29 cellular contexts compared by ENCODE assay signal in genomic region chr16:8130197-8130596, GRCh38.
DNase-seq lines count a peak whose midpoint lies in the region; ATAC-seq, FAIRE-seq and TF ChIP-seq lines count a peak whose summit lies in the region.
"Had no signal": no experiment of that assay in that cellular context is flagged by ENCODE, and none has a peak within 500 bp of the region (broad histone marks: within the 10 kb centered on the region; RNA-seq: fewer than 3 reads in every experiment).

No MANE protein-coding gene starts in this region.

- no peak overlapping the region for H3K9ac ChIP-seq in K562 (ENCODE audit: insufficient read depth in 1 of 2, low read depth in 2 of 2, low read length in 2 of 2)
- H3K9ac ChIP-seq: BLaER1; BLaER1 treated with 17β-estradiol and CSF1 and Interleukin-3, amounts not matched to agents 10 nM and 100 nM had no signal

- CTCF ChIA-PET in K562 (lab: Yijun Ruan, JAX; ENCODE audit: low intra/inter-chr PET ratio), result no interaction called here

- in situ Hi-C loops in K562 (cut with MboI), result no loop called here

- no TSS peak for BruUV-seq in K562 (replicated peaks; lab: Mats Ljungman, UMichigan)

- no peaks in the 10 kb centered on the region for H3K79me2 ChIP-seq in K562 (ENCODE audit: control insufficient read depth, insufficient read depth, low read length)

- TF ChIP-seq POLR2A in K562 (conservative IDR thresholded peaks at IDR 0.05) (no peak), prostate gland (IDR thresholded peaks at IDR 0.05) (no peak)

- no peak overlapping the region for H2AFZ ChIP-seq in K562 (ENCODE audit: low read depth, low read length)

- DNase-seq in K562 (ENCODE audit: extremely low read depth in 1 of 4, low spot score in 3 of 4) (peak in 1 of 4 experiments; percentile 57), prostate gland (ENCODE audit: low spot score) (no peak)
- DNase-seq: 8988T; ACHN; AML-193; BE2C; C1 segment of cervical spinal cord; Caco-2; Calu3; CD4-positive, alpha-beta memory T cell; CD4-positive, alpha-beta T cell; CD4-positive, CD25-positive, alpha-beta regulatory T cell; CD8-positive, alpha-beta memory T cell; CD8-positive, alpha-beta T cell; COR-L47; DMS 273 treated with DMSO at 0.1 percent for 48 hours; DMS153; DMS53; DMS79; DMS79 treated with DMSO at 0.1 percent for 48 hours; DND-41; EL had no signal

- POLR2A ChIA-PET in K562 (lab: Yijun Ruan, JAX), result interaction anchor here (1.6 kb wide), 1 partner anchor 17 kb away, joined by 5 read pairs; no protein-coding TSS in a partner anchor

- intact Hi-C loops in K562 (cut with micrococcal nuclease), result no loop called here
- intact Hi-C loops in prostate gland (cut with DNase I), result no loop called here

- H3K9me3 ChIP-seq in K562 (replicated peaks; ENCODE audit: control insufficient read depth, insufficient read depth, low read depth, low read length), result 0 out of 2 replicates have a peak, but pooled peaks cover 5% of the 10 kb centered on the region
- no peaks in the 10 kb centered on the region for H3K9me3 ChIP-seq in prostate gland
- H3K9me3 ChIP-seq: A549, BE2C, BLaER1, Caco-2 had no signal

- H3K4me1 ChIP-seq in K562 (replicated peaks in 1 of 2; ENCODE audit: control insufficient read depth in 2 of 2, insufficient read depth in 2 of 2, low read length in 2 of 2), result peaks cover 0 to 10% of the 10 kb centered on the region in 2 experiments; a peak in 3 of 5 replicates
- H3K4me1 ChIP-seq in prostate gland (replicated peaks), result no peaks in the 10 kb centered on the region
- H3K4me1 ChIP-seq: A549, BE2C had no signal

- H3K4me2 ChIP-seq in K562 (ENCODE audit: insufficient read depth, low read length), result no peak overlapping the region
- H3K4me2 ChIP-seq: A549, BLaER1 had no signal

- H4K20me1 ChIP-seq in K562 (replicated peaks; ENCODE audit: control insufficient read depth, insufficient read depth, low read length), result no peaks in the 10 kb centered on the region
- H4K20me1 ChIP-seq: BLaER1; BLaER1 treated with 17β-estradiol and CSF1 and Interleukin-3, amounts not matched to agents 10 nM and 100 nM had no signal

- H3K4me3 ChIP-seq in K562 (no peak overlapping the region), prostate gland (no peak overlapping the region)
- H3K4me3 ChIP-seq: A549; BLaER1; BLaER1 treated with 17β-estradiol and CSF1 and Interleukin-3, amounts not matched to agents 10 nM and 100 nM had no signal

- H3K27ac ChIP-seq in K562 (ENCODE audit: extremely low read depth, low read depth, low read length) (no peak overlapping the region), prostate gland (no peak overlapping the region)
- H3K27ac ChIP-seq: 22Rv1; A549; BLaER1; BLaER1 treated with 17β-estradiol and CSF1 and Interleukin-3, amounts not matched to agents 10 nM and 100 nM; C4-2B had no signal

- H3K9me1 ChIP-seq in K562 (ENCODE audit: control insufficient read depth, insufficient read depth, low read length), result no peaks in the 10 kb centered on the region

- FAIRE-seq in K562 (lab: Jason Lieb, UNC), result no peak
- FAIRE-seq: A204.1, A549, D721Med had no signal

- 3% methylated on average over 4 of the region's 4 CpGs for WGBS in K562 (ENCODE audit: insufficient coverage, low coverage, missing lambda C conversion rate)
- WGBS in prostate gland, result 87% methylated on average over 4 of the region's 4 CpGs

- H3K36me3 ChIP-seq in K562 (ENCODE audit: control insufficient read depth, insufficient read depth, low read length) (no peaks in the 10 kb centered on the region), prostate gland (no peaks in the 10 kb centered on the region)
- H3K36me3 ChIP-seq: BE2C; BLaER1; BLaER1 treated with 17β-estradiol and CSF1 and Interleukin-3, amounts not matched to agents 10 nM and 100 nM had no signal

- H3K27me3 ChIP-seq in K562 (ENCODE audit: control insufficient read depth in 2 of 2, insufficient read depth in 2 of 2, low read length in 2 of 2) (peaks cover 4 to 14% of the 10 kb centered on the region in 2 experiments; a peak in 3 of 5 replicates), prostate gland (replicated peaks; ENCODE audit: insufficient read depth) (no peaks in the 10 kb centered on the region)
- H3K27me3 ChIP-seq: BE2C; BLaER1; BLaER1 treated with 17β-estradiol and CSF1 and Interleukin-3, amounts not matched to agents 10 nM and 100 nM had no signal

- TF ChIP-seq EP300 in K562 (IDR thresholded peaks at IDR 0.05; ENCODE audit: low read length), result no peak

- TF ChIP-seq CTCF in K562 (IDR thresholded peaks at IDR 0.05 in 2 of 3, conservative IDR thresholded peaks at IDR 0.05 in 1 of 3; ENCODE audit: insufficient read depth in 2 of 3, low read depth in 1 of 3, low read length in 3 of 3) (no peak), prostate gland (IDR thresholded peaks at IDR 0.05) (no peak)

- ATAC-seq in K562, result peak; percentile 73
- ATAC-seq: A549; CD8-positive, alpha-beta T cell had no signal

- no peak for TF ChIP-seq RAD21 in K562 (CRISPR knock-in tag; conservative IDR thresholded peaks at IDR 0.05 in 1 of 2, IDR thresholded peaks at IDR 0.05 in 1 of 2)

TF ChIP-seq in K562, 482 proteins besides CTCF, POLR2A, EP300 and RAD21:
- peak in 1 of 2 experiments; percentile 92; a peak in 2 of 4 replicates for TF ChIP-seq SRF (CRISPR knock-in tag; IDR thresholded peaks at IDR 0.05)
- TF ChIP-seq THRAP3 (IDR thresholded peaks at IDR 0.05; ENCODE audit: borderline replicate concordance), result no peak
- TF ChIP-seq STAT5A (IDR thresholded peaks at IDR 0.05; ENCODE audit: borderline replicate concordance, low read length), result peak; percentile 33; the same call in 1 of the 2 replicates
